In genomic region chr2:191831410-191831994, GRCh38 we compare ENCODE assay signal across 23 cellular contexts. TPM values are rescaled to one million over a fixed set of nuclear protein-coding genes. Genes with fewer than 3 reads are reported as not detected.
DNase-seq lines count a peak whose midpoint lies in the region; ATAC-seq and TF ChIP-seq lines count a peak whose summit lies in the region.
"Had no signal": no experiment of that assay in that cellular context is flagged by ENCODE, and none has a peak within 500 bp of the region (broad histone marks: within the 10 kb centered on the region; RNA-seq: fewer than 3 reads in every experiment).

No MANE protein-coding gene starts in this region.

- H3K4me1 Mint-ChIP-seq in WTC11 = peaks cover 27% of the 10 kb centered on the region
- no peaks in the 10 kb centered on the region for H3K4me1 Mint-ChIP-seq in activated CD8-positive, alpha-beta T cell treated with anti-CD3 and anti-CD28 coated beads for 36 hours (ENCODE audit: low read depth)
- H3K4me1 Mint-ChIP-seq: naive B cell had no signal

- H3K36me3 ChIP-seq in Loucy (ENCODE audit: insufficient read depth, low read length) (no peaks in the 10 kb centered on the region), right lobe of liver (no peaks in the 10 kb centered on the region)
- H3K36me3 ChIP-seq: BLaER1 had no signal

- POLR2A ChIA-PET in WTC11 (lab: Charles Lee) = interaction anchor here (0.6 kb wide), 1 partner anchor 323 kb away, joined by 5 read pairs; no protein-coding TSS in a partner anchor
- POLR2A ChIA-PET in activated CD8-positive, alpha-beta T cell treated with anti-CD3 and anti-CD28 coated beads for 36 hours (lab: Charles Lee) = no interaction called here

- H3K27me3 Mint-ChIP-seq in WTC11 (ENCODE audit: low read depth) = no peaks in the 10 kb centered on the region
- H3K27me3 Mint-ChIP-seq in activated CD8-positive, alpha-beta T cell treated with anti-CD3 and anti-CD28 coated beads for 36 hours = peaks cover 4% of the 10 kb centered on the region
- H3K27me3 Mint-ChIP-seq: type B pancreatic cell had no signal

- H3K27me3 ChIP-seq in Loucy (ENCODE audit: insufficient read depth, low read length, poor library complexity, severe bottlenecking) (no peaks in the 10 kb centered on the region), right lobe of liver (no peaks in the 10 kb centered on the region)
- H3K27me3 ChIP-seq: BLaER1, body of pancreas, right atrium auricular region had no signal

- H3K4me3 ChIP-seq in Loucy (ENCODE audit: low read length, poor library complexity, severe bottlenecking) = no peak overlapping the region
- H3K4me3 ChIP-seq in right lobe of liver = no peak overlapping the region
- H3K4me3 ChIP-seq: BLaER1, body of pancreas, PC-9, right atrium auricular region had no signal

- ATAC-seq in WTC11 (peak; percentile 67), right lobe of liver (peak; percentile 29 to 54 (median 48)), GM21619 (IDR thresholded peaks at IDR 0.05; ENCODE audit: unreplicated experiment) (no peak)
- ATAC-seq in activated CD8-positive, alpha-beta T cell treated with anti-CD3 and anti-CD28 coated beads for 36 hours = no peak
- ATAC-seq: body of pancreas had no signal

- H3K9me3 ChIP-seq in Loucy (ENCODE audit: insufficient read depth, low read depth, low read length) = no peaks in the 10 kb centered on the region
- no peaks in the 10 kb centered on the region for H3K9me3 ChIP-seq in right lobe of liver
- H3K9me3 ChIP-seq: BLaER1, body of pancreas, right atrium auricular region had no signal

- no peak overlapping the region for H3K4me3 Mint-ChIP-seq in WTC11
- H3K4me3 Mint-ChIP-seq in activated CD8-positive, alpha-beta T cell treated with anti-CD3 and anti-CD28 coated beads for 36 hours = no peak overlapping the region
- H3K4me3 Mint-ChIP-seq: naive B cell, type B pancreatic cell had no signal

- TF ChIP-seq POLR2A in right lobe of liver (IDR thresholded peaks at IDR 0.05) = no peak

- DNase-seq in COR-L47 (lab: John Stamatoyannopoulos, UW) (peak; percentile 15), WTC11 (ENCODE audit: low spot score) (no peak), right lobe of liver (no peak), posterior vena cava (ENCODE audit: low spot score) (no peak)
- DNase-seq in activated CD8-positive, alpha-beta T cell treated with anti-CD3 and anti-CD28 coated beads for 36 hours = no peak
- no peak for DNase-seq in stimulated activated CD4-positive, alpha-beta T cell treated with anti-CD3 and anti-CD28 coated beads, Interleukin-4, amount 100 ng/mL, for 4 hours
- DNase-seq: activated CD4-positive, alpha-beta T cell treated with anti-CD3 and anti-CD28 coated beads, Interleukin-2, amount 50 U/mL, for 4 hours; activated effector memory CD4-positive, alpha-beta T cell treated with Interleukin-2 at 50 U/mL for 16 hours; body of pancreas; effector memory CD4-positive, alpha-beta T cell; mesendoderm; naive B cell; NCI-H187; NCI-H345; PC-9; SHP77 treated with DMSO at 0.1 percent for 48 hours; stimulated activated CD4-positive, alpha-beta T cell treated with anti-CD3 and anti-CD28 coated beads, Interleukin-15, amount 100 ng/mL, for 24 hours had no signal

- TF ChIP-seq CTCF in Loucy (conservative IDR thresholded peaks at IDR 0.05; ENCODE audit: low read length) (no peak), WTC11 (IDR thresholded peaks at IDR 0.05) (no peak), right lobe of liver (IDR thresholded peaks at IDR 0.05) (no peak)
- no peak for TF ChIP-seq CTCF in activated CD8-positive, alpha-beta T cell treated with anti-CD3 and anti-CD28 coated beads for 36 hours (IDR thresholded peaks at IDR 0.05)

- CTCF ChIA-PET in WTC11 (lab: Charles Lee) = interaction anchor here (0.7 to 1.3 kb wide), 9 partner anchors 9 to 331 kb away, joined by 3 to 10 read pairs (median 5); no protein-coding TSS in a partner anchor
- CTCF ChIA-PET in activated CD8-positive, alpha-beta T cell treated with anti-CD3 and anti-CD28 coated beads for 36 hours (lab: Charles Lee) = interaction anchor here (1.1 to 2.3 kb wide), 3 partner anchors 20 to 331 kb away, joined by 4 to 6 read pairs (median 4); no protein-coding TSS in a partner anchor

- no peaks in the 10 kb centered on the region for H3F3A ChIP-seq in Loucy (ENCODE audit: low read depth)

- H3K27ac Mint-ChIP-seq in WTC11 = no peak overlapping the region
- H3K27ac Mint-ChIP-seq in activated CD8-positive, alpha-beta T cell treated with anti-CD3 and anti-CD28 coated beads for 36 hours = no peak overlapping the region
- H3K27ac Mint-ChIP-seq: type B pancreatic cell had no signal

- H3K9me2 ChIP-seq in Loucy (replicated peaks; ENCODE audit: low read depth, low read length) = no peaks in the 10 kb centered on the region

- peak overlapping the region; percentile 63; the same call in 1 of the 2 replicates for H2AFZ ChIP-seq in Loucy (ENCODE audit: low read length)
- H2AFZ ChIP-seq: PC-9 had no signal

- H3K79me2 ChIP-seq in Loucy (ENCODE audit: insufficient read depth, low read length) = no peaks in the 10 kb centered on the region

- WGBS in right lobe of liver (ENCODE audit: insufficient coverage, low coverage, low lambda C conversion rate, missing lambda C conversion rate) = 50% methylated on average over 1 of the region's 1 CpG

- intact Hi-C loops in right lobe of liver (cut with DNase I) (no loop called here), posterior vena cava (cut with DNase I) (no loop called here)
- intact Hi-C loops in activated CD8-positive, alpha-beta T cell treated with anti-CD3 and anti-CD28 coated beads for 36 hours (cut with micrococcal nuclease) = no loop called here

- no peaks in the 10 kb centered on the region for H3K4me1 ChIP-seq in Loucy (ENCODE audit: insufficient read depth, low read length, poor library complexity, severe bottlenecking)
- H3K4me1 ChIP-seq in right lobe of liver = no peaks in the 10 kb centered on the region
- H3K4me1 ChIP-seq: body of pancreas had no signal

- H3K27ac ChIP-seq in right lobe of liver = no peak overlapping the region
- H3K27ac ChIP-seq: BLaER1, body of pancreas, PC-9 had no signal

- no peaks in the 10 kb centered on the region for H3K36me3 Mint-ChIP-seq in WTC11
- no peaks in the 10 kb centered on the region for H3K36me3 Mint-ChIP-seq in activated CD8-positive, alpha-beta T cell treated with anti-CD3 and anti-CD28 coated beads for 36 hours (ENCODE audit: low read depth)
- H3K36me3 Mint-ChIP-seq: naive B cell, type B pancreatic cell had no signal

- peaks cover 6% of the 10 kb centered on the region for H3K9me3 Mint-ChIP-seq in WTC11
- H3K9me3 Mint-ChIP-seq in activated CD8-positive, alpha-beta T cell treated with anti-CD3 and anti-CD28 coated beads for 36 hours = no peaks in the 10 kb centered on the region

- H3K4me2 ChIP-seq in Loucy (ENCODE audit: low read depth, low read length, poor library complexity, severe bottlenecking) = no peak overlapping the region
- H3K4me2 ChIP-seq: BLaER1, PC-9 had no signal

- H4K20me1 ChIP-seq in Loucy (ENCODE audit: insufficient read depth, low read length, poor library complexity, severe bottlenecking) = no peaks in the 10 kb centered on the region
- H4K20me1 ChIP-seq: BLaER1 had no signal

- no peak overlapping the region for H3K9ac ChIP-seq in Loucy (ENCODE audit: low read depth, low read length, poor library complexity, severe bottlenecking)
- H3K9ac ChIP-seq: BLaER1 had no signal

TF ChIP-seq in WTC11, 78 proteins besides CTCF, POLR2A, EP300 and RAD21:
- TF ChIP-seq GTF2I (CRISPR knock-in tag; conservative IDR thresholded peaks at IDR 0.05) (no peak), HMGXB4 (CRISPR knock-in tag; IDR thresholded peaks at IDR 0.05) (no peak), HMGA2 (CRISPR knock-in tag; IDR thresholded peaks at IDR 0.05) (no peak), CBFB (CRISPR knock-in tag; IDR thresholded peaks at IDR 0.05; ENCODE audit: low read depth) (no peak), EMX1 (CRISPR knock-in tag; IDR thresholded peaks at IDR 0.05) (no peak), SMAD4 (CRISPR knock-in tag; IDR thresholded peaks at IDR 0.05) (no peak)

RNA-seq across cellular contexts. Expression of gene CAVIN2, which starts 15.4 kb away (rescaled TPM):
- 0.14 to 0.28 TPM (median 0.27 TPM) in 3 replicates for total RNA-seq in WTC11 (2021)
- total RNA-seq in right lobe of liver = 10 to 100 TPM in 3 of 6 experiments, 1 to 10 TPM in 3; 6.8 to 17.5 (median 9.6) TPM
- total RNA-seq in posterior vena cava = 10 to 100 TPM; 40.4 to 48.8 TPM
- total RNA-seq in activated CD8-positive, alpha-beta T cell treated with anti-CD3 and anti-CD28 coated beads for 36 hours = not detected
- total RNA-seq: T-helper 1 cell treated with Interleukin-12 subunit alpha and Interleukin-12 subunit beta and Interleukin-4 antibody, amounts not matched to agents 30 ng/mL and 1 ng/mL, for 36 hours had no signal

Comparison
In these comparisons a context has a peak if more than half of its experiments do, and no peak if none do; other contexts are left out.
1. ATAC-seq: peak in WTC11 (single experiment) and right lobe of liver (4 of 4); none in activated CD8-positive, alpha-beta T cell treated with anti-CD3 and anti-CD28 coated beads for 36 hours (single experiment) and GM21619 (single experiment).